ENCODE assay signal across 8 cellular contexts in genomic region chr5:141430332-141431113, GRCh38. TPM values are rescaled to one million over a fixed set of nuclear protein-coding genes. Genes with fewer than 3 reads are reported as not detected.
A peak's percentile ranks its signal among the peaks of the same experiment; 100 is the strongest.
DNase-seq lines count a peak whose midpoint lies in the region; ATAC-seq, FAIRE-seq and TF ChIP-seq lines count a peak whose summit lies in the region.

Gene PCDHGA12, plus strand, starts transcription at chr5:141430507. Its CDS starts 253 bp downstream, at chr5:141430760.

- H3K9me3 ChIP-seq in ascending aorta, result peaks cover 96 to 100% of the 10 kb centered on the region in 2 donors
- peaks cover 26% of the 10 kb centered on the region for H3K9me3 ChIP-seq in keratinocyte (ENCODE audit: control insufficient read depth, low read depth, low read length)
- peaks cover 93% of the 10 kb centered on the region for H3K9me3 ChIP-seq in thoracic aorta

- peak within 1 kb of the TSS; percentile 39 to 50 for H3K4me3 ChIP-seq in ascending aorta
- peak within 1 kb of the TSS; percentile 25 to 60 (median 47) for H3K4me3 ChIP-seq in keratinocyte (ENCODE audit: control insufficient read depth in 2 of 3, extremely low read depth in 1 of 3, insufficient read depth in 2 of 3, low read depth in 1 of 3, low read length in 3 of 3)
- peak within 1 kb of the TSS; percentile 57 for H3K4me3 ChIP-seq in thoracic aorta

- DNase-seq in AG20443 (ENCODE audit: low spot score) (peak; percentile 77), ascending aorta (ENCODE audit: low spot score in 2 of 2) (no peak), keratinocyte (ENCODE audit: low read depth, low spot score) (peak; percentile 28), thoracic aorta (ENCODE audit: low spot score) (no peak), NCI-H1417 (lab: John Stamatoyannopoulos, UW) (no peak)
- no peak for DNase-seq in activated effector memory CD4-positive, alpha-beta T cell treated with anti-CD3 and anti-CD28 coated beads, Interleukin-2, amount 50 U/mL, for 16 hours

- H3K79me2 ChIP-seq in keratinocyte (ENCODE audit: control insufficient read depth, insufficient read depth, low read length), result no peaks in the 10 kb centered on the region

- no peaks in the 10 kb centered on the region for H4K20me1 ChIP-seq in keratinocyte (ENCODE audit: control insufficient read depth, extremely low read depth, insufficient read depth, low read length)

- TF ChIP-seq CTCF in ascending aorta (IDR thresholded peaks at IDR 0.05), result peak in 2 of 3 experiments; percentile 4 to 27
- TF ChIP-seq CTCF in keratinocyte (optimal IDR thresholded peaks at IDR 0.05 in 1 of 3, IDR thresholded peaks at IDR 0.05 in 1 of 3, conservative IDR thresholded peaks at IDR 0.05 in 1 of 3; ENCODE audit: extremely low read depth in 1 of 3, insufficient read depth in 2 of 3, low read length in 3 of 3), result peak; percentile 58 to 78 (median 69)
- TF ChIP-seq CTCF in thoracic aorta (IDR thresholded peaks at IDR 0.05), result no peak

- peak; percentile 81 for ATAC-seq in GM19025 (IDR thresholded peaks at IDR 0.05; ENCODE audit: low read depth, unreplicated experiment)
- ATAC-seq in HG03442 (IDR thresholded peaks at IDR 0.05; ENCODE audit: unreplicated experiment), result peak; percentile 91
- no peak for ATAC-seq in thoracic aorta (ENCODE audit: insufficient number of reproducible peaks, low FRiP score, low read depth)

- H3K4me1 ChIP-seq in ascending aorta (no peaks in the 10 kb centered on the region), keratinocyte (ENCODE audit: control insufficient read depth, extremely low read depth, insufficient read depth, low read length) (no peaks in the 10 kb centered on the region), thoracic aorta (ENCODE audit: control insufficient read depth in 1 of 2, low read depth in 2 of 2) (no peaks in the 10 kb centered on the region)

- H3K36me3 ChIP-seq in ascending aorta, result peaks cover 0 to 3% of the 10 kb centered on the region in 2 donors
- H3K36me3 ChIP-seq in keratinocyte (ENCODE audit: control insufficient read depth in 2 of 2, extremely low read depth in 1 of 2, insufficient read depth in 2 of 2, low read length in 2 of 2), result no peaks in the 10 kb centered on the region
- no peaks in the 10 kb centered on the region for H3K36me3 ChIP-seq in thoracic aorta

- dilution Hi-C loops in keratinocyte (cut with MboI; ENCODE audit: extremely low pct_ligation_motif_present, low sequenced_read_pairs), result no loop called here

- no peak within 1 kb of the TSS for H3K27ac ChIP-seq in ascending aorta
- no peak within 1 kb of the TSS for H3K27ac ChIP-seq in keratinocyte (ENCODE audit: control insufficient read depth, insufficient read depth, low read length)
- H3K27ac ChIP-seq in thoracic aorta, result no peak within 1 kb of the TSS

- FAIRE-seq in keratinocyte (lab: Jason Lieb, UNC), result peak; percentile 13

- H3K4me2 ChIP-seq in keratinocyte (ENCODE audit: control insufficient read depth, extremely low read depth, insufficient read depth, low read depth, low read length), result peak within 1 kb of the TSS; percentile 80

- peak within 1 kb of the TSS; percentile 61 for H2AFZ ChIP-seq in keratinocyte (ENCODE audit: control insufficient read depth, low read length)

- H3K9ac ChIP-seq in keratinocyte (ENCODE audit: control insufficient read depth, extremely low read depth, insufficient read depth, low read length), result peak within 1 kb of the TSS; percentile 36

- H3K27me3 ChIP-seq in ascending aorta (no peaks in the 10 kb centered on the region), keratinocyte (ENCODE audit: control insufficient read depth, extremely low read depth, insufficient read depth, low read length) (peaks cover 16% of the 10 kb centered on the region), thoracic aorta (replicated peaks; ENCODE audit: insufficient read depth) (no peaks in the 10 kb centered on the region)

- no peaks in the 10 kb centered on the region for H3K9me1 ChIP-seq in keratinocyte (ENCODE audit: control insufficient read depth, extremely low read depth, insufficient read depth, low read length)

- intact Hi-C loops in ascending aorta (cut with DNase I), result no loop called here

RNA-seq across cellular contexts. Expression of gene PCDHGA12, which starts in this region (rescaled TPM):
- total RNA-seq in ascending aorta (18.5 TPM), thoracic aorta (10 to 100 TPM; 16.2 to 26.0 TPM)
- 0.69 to 1.9 TPM (median 1.0 TPM) in 3 replicates for polyA plus RNA-seq in keratinocyte
- polyA plus RNA-seq in keratinocyte (2011; ENCODE audit: low read depth), result 1.9 TPM
- 0.43 and 0.55 TPM in 2 replicates for polyA plus RNA-seq in keratinocyte (2011; cell fraction: cytosol; rRNA removed)
- 2.9 and 4.3 TPM in 2 replicates for polyA plus RNA-seq in keratinocyte (2011; cell fraction: nucleus; rRNA removed)
- polyA plus RNA-seq in keratinocyte (2012; ENCODE audit: low replicate concordance), result 1.3 and 2.5 TPM in 2 replicates
- polyA minus RNA-seq in keratinocyte, result 2.2 to 3.3 TPM (median 2.8 TPM) in 3 replicates
- polyA minus RNA-seq in keratinocyte (2011; cell fraction: cytosol; rRNA and poly(A)+ RNA removed), result 1.3 TPM
- 6.3 and 9.2 TPM in 2 replicates for polyA minus RNA-seq in keratinocyte (2011; cell fraction: nucleus; rRNA and poly(A)+ RNA removed)

Comparison
In these comparisons a context has a peak if more than half of its experiments do, and no peak if none do; other contexts are left out.
1. DNase-seq: peak in AG20443 (single experiment) and keratinocyte (single experiment); none in ascending aorta (0 of 2), thoracic aorta (single experiment), activated effector memory CD4-positive, alpha-beta T cell treated with anti-CD3 and anti-CD28 coated beads, Interleukin-2, amount 50 U/mL, for 16 hours (single experiment) and NCI-H1417 (0 of 3).
2. Peak in every context shown above with its lines, with median percentiles within 50 percentile points of each other: H3K4me3 ChIP-seq.